7 cellular contexts compared by ENCODE assay signal in the genomic region with DNA sequence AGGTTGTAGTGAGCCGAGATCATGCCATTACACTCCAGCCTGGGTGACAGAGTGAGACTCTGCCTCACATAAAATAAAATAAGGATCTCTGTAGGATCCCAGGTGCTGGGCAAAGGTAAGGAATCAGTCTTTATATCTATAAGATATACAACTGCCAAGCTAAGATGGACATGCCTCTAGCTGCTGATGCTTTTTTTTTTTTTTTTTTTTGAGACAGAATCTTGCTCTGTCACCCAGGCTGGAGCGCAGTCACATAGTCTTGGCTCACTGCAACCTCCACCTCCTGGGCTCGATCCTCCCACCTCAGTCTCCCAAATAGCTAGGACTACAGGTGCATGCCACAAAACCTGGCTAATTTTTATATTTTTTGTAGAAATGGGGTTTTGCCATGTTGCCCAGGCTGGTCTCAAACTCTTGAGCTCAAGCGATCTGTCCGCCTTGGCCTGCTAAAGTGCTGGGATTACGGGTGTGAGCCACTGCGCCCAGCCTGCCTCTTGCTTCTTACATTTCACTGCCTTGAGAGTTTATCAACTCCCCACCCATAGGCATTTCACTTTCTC.
A peak's percentile ranks its signal among the peaks of the same experiment; 100 is the strongest.
DNase-seq lines count a peak whose midpoint lies in the region; ATAC-seq and TF ChIP-seq lines count a peak whose summit lies in the region.
"Not testable (repeated sequence)": the region's sequence is repeated elsewhere in the genome, so short reads cannot be mapped to it uniquely, and the experiment has no call there.

No MANE protein-coding gene starts in this region.

- POLR2A ChIA-PET in HEK293 (lab: Yijun Ruan, JAX) = interaction anchor here (0.6 kb wide), 1 partner anchor 152 kb away, joined by 3 read pairs; no protein-coding TSS in a partner anchor
- POLR2A ChIA-PET in IMR-90 (lab: Charles Lee; ENCODE audit: unreplicated experiment) = not testable (repeated sequence)

- not testable (repeated sequence) for H3K4me2 ChIP-seq in IMR-90 (ENCODE audit: low read depth, low read length)
- peak overlapping the region; percentile 53 for H3K4me2 ChIP-seq in smooth muscle cell

- BruUV-seq in IMR-90 (replicated peaks; lab: Mats Ljungman, UMichigan) = not testable (repeated sequence)

- H3K4ac ChIP-seq in IMR-90 (ENCODE audit: low read depth, low read length) = peak overlapping the region; percentile 23

- intact Hi-C loops in IMR-90 (cut with micrococcal nuclease); colonic mucosa (cut with DNase I): not testable (repeated sequence)

- 0 out of 2 replicates have a peak overlapping the region, but pooled peaks have one; percentile 1 for H3K18ac ChIP-seq in IMR-90 (ENCODE audit: low read depth, low read length)

- H4K8ac ChIP-seq in IMR-90 (ENCODE audit: low read depth in 2 of 2, low read length in 2 of 2) = peak overlapping the region in 1 of 2 experiments; percentile 22; a peak in 2 of 4 replicates

- not testable (repeated sequence) for H3K9me3 ChIP-seq in HEK293 (ENCODE audit: control insufficient read depth, insufficient read depth, low read depth, low read length); IMR-90 (ENCODE audit: control insufficient read depth, insufficient read depth, low read length); adipocyte (ENCODE audit: control insufficient read depth, low read length); colonic mucosa; smooth muscle cell (replicated peaks; ENCODE audit: low read depth)

- H3K14ac ChIP-seq in IMR-90 (replicated peaks; ENCODE audit: low read depth, low read length) = not testable (repeated sequence)

- not testable (repeated sequence) for H3K9me3 Mint-ChIP-seq in nephron progenitor cell

- peak overlapping the region; percentile 51; the same call in 1 of the 2 replicates for H4K91ac ChIP-seq in IMR-90 (ENCODE audit: insufficient read depth, low read depth, low read length)

- CTCF ChIA-PET in HEK293 (lab: Yijun Ruan, JAX) = interaction anchor here (0.7 to 1.5 kb wide), 2 partner anchors 25 to 189 kb away, joined by 5 to 6 read pairs; no protein-coding TSS in a partner anchor
- CTCF ChIA-PET in IMR-90 (lab: Yijun Ruan, JAX) = interaction anchor here (1.3 kb wide), 1 partner anchor 189 kb away, joined by 3 read pairs; no protein-coding TSS in a partner anchor

- not testable (repeated sequence) for H2AFZ ChIP-seq in IMR-90 (replicated peaks; ENCODE audit: low read length, poor library complexity); smooth muscle cell (ENCODE audit: low read depth)

- not testable (repeated sequence) for ATAC-seq in IMR-90 (ENCODE audit: low read depth)

- not testable (repeated sequence) for H3K9ac ChIP-seq in IMR-90 (ENCODE audit: low read depth, low read length); colonic mucosa (ENCODE audit: low read depth in 2 of 2, low read length in 2 of 2); smooth muscle cell (ENCODE audit: low read depth)
- peak overlapping the region; percentile 50 for H3K9ac ChIP-seq in adipocyte (ENCODE audit: low read length)

- peaks cover 44% of the 10 kb centered on the region for H3K4me1 Mint-ChIP-seq in nephron progenitor cell

- in situ Hi-C loops in IMR-90 (cut with MboI; ENCODE audit: low sequenced_read_pairs) = not testable (repeated sequence)

- 95% methylated on average over 3 of the region's 7 CpGs; no CpG with 5 or more reads in 1 of the 2 experiments for WGBS in IMR-90 (ENCODE audit: extremely low coverage in 2 of 2, insufficient read length in 1 of 2), 2 experiments
- WGBS in smooth muscle cell (ENCODE audit: low lambda C conversion rate) = 89% methylated on average over 7 of the region's 7 CpGs

- H3K23ac ChIP-seq in IMR-90 (ENCODE audit: low read depth, low read length) = not testable (repeated sequence)

- H3K27ac Mint-ChIP-seq in nephron progenitor cell = peak overlapping the region; percentile 6

- H4K5ac ChIP-seq in IMR-90 (ENCODE audit: low read depth, low read length) = not testable (repeated sequence)

- not testable (repeated sequence) for H3K36me3 Mint-ChIP-seq in nephron progenitor cell (ENCODE audit: low read depth)

- H3K4me3 Mint-ChIP-seq in nephron progenitor cell = not testable (repeated sequence)

- H2BK20ac ChIP-seq in IMR-90 (ENCODE audit: low read depth, low read length) = peak overlapping the region; percentile 91; the same call in 1 of the 2 replicates

- not testable (repeated sequence) for H3K27me3 ChIP-seq in IMR-90 (ENCODE audit: control insufficient read depth, insufficient read depth, low read length); adipocyte (replicated peaks; ENCODE audit: control insufficient read depth, insufficient read depth, low read length); colonic mucosa; smooth muscle cell (ENCODE audit: low read depth)

- H3K79me1 ChIP-seq in IMR-90 (ENCODE audit: low read depth in 1 of 2, low read length in 2 of 2) = not testable (repeated sequence)

- not testable (repeated sequence) for H2AK9ac ChIP-seq in IMR-90 (replicated peaks; ENCODE audit: low read depth, low read length, poor library complexity)

- peak overlapping the region; percentile 98 for H2BK120ac ChIP-seq in IMR-90 (ENCODE audit: low read depth, low read length)

- H3K56ac ChIP-seq in IMR-90 (ENCODE audit: extremely low read depth, insufficient read depth, low read length) = not testable (repeated sequence)

- peaks cover 17% of the 10 kb centered on the region for H3K4me1 ChIP-seq in HEK293 (ENCODE audit: control insufficient read depth, insufficient read depth, low read length)
- H3K4me1 ChIP-seq in IMR-90 (ENCODE audit: control insufficient read depth, insufficient read depth, low read length) = peaks cover 29% of the 10 kb centered on the region
- peaks cover 42% of the 10 kb centered on the region for H3K4me1 ChIP-seq in adipocyte (ENCODE audit: control insufficient read depth, insufficient read depth, low read length)
- H3K4me1 ChIP-seq in colonic mucosa; smooth muscle cell (ENCODE audit: low read depth): not testable (repeated sequence)

- H2BK15ac ChIP-seq in IMR-90 (ENCODE audit: low read depth, low read length) = 0 out of 3 replicates have a peak overlapping the region, but pooled peaks have one; percentile 26

- H3K27ac ChIP-seq in HEK293 (ENCODE audit: extremely low read depth, low read depth, low read length) (peak overlapping the region; percentile 42; the same call in 1 of the 2 replicates), IMR-90 (ENCODE audit: insufficient read depth, low read length) (peak overlapping the region; percentile 18; the same call in 1 of the 2 replicates)
- H3K27ac ChIP-seq in colonic mucosa; smooth muscle cell (ENCODE audit: low read depth): not testable (repeated sequence)

- TF ChIP-seq POLR2A in IMR-90 (IDR thresholded peaks at IDR 0.05; ENCODE audit: low read depth, low read length) = not testable (repeated sequence)

- not testable (repeated sequence) for H3K79me2 ChIP-seq in smooth muscle cell (ENCODE audit: low read depth)

- not testable (repeated sequence) for TF ChIP-seq CTCF in HEK293 (tag by site-specific recombination; IDR thresholded peaks at IDR 0.05); IMR-90 (conservative IDR thresholded peaks at IDR 0.05; ENCODE audit: low read depth, low read length); colonic mucosa (IDR thresholded peaks at IDR 0.05); nephron progenitor cell (IDR thresholded peaks at IDR 0.05); smooth muscle cell (IDR thresholded peaks at IDR 0.05; ENCODE audit: borderline replicate concordance, insufficient read depth, poor library complexity, severe bottlenecking)

- H3F3A ChIP-seq in smooth muscle cell (ENCODE audit: low read depth) = not testable (repeated sequence)

- not testable (repeated sequence) for DNase-seq in IMR-90; adipocyte (ENCODE audit: low read depth); nephron progenitor cell; smooth muscle cell (lab: John Stamatoyannopoulos, UW; ENCODE audit: unreplicated experiment)
- peak; percentile 16 for DNase-seq in colonic mucosa
- DNase-seq in islet precursor cell = peak; percentile 28

- H4K20me1 ChIP-seq in IMR-90 (ENCODE audit: insufficient read depth, low read length); smooth muscle cell (ENCODE audit: low read depth): not testable (repeated sequence)

- not testable (repeated sequence) for H3K9me1 ChIP-seq in IMR-90 (ENCODE audit: insufficient read depth, low read length)

- H3K4me3 ChIP-seq in HEK293 (ENCODE audit: low read depth, low read length); IMR-90 (ENCODE audit: insufficient read depth, low read depth, low read length); colonic mucosa; smooth muscle cell: not testable (repeated sequence)
- H3K4me3 ChIP-seq in adipocyte (ENCODE audit: low read length) = peak overlapping the region; percentile 37

- TF ChIP-seq RAD21 in IMR-90 (IDR thresholded peaks at IDR 0.05; ENCODE audit: low read length) = not testable (repeated sequence)

- peak overlapping the region; percentile 52 for H2BK5ac ChIP-seq in IMR-90 (ENCODE audit: low read depth, low read length, poor library complexity, severe bottlenecking)

- H2AK5ac ChIP-seq in IMR-90 (ENCODE audit: low read depth, low read length) = peak overlapping the region; percentile 81; the same call in 1 of the 2 replicates

- not testable (repeated sequence) for H3K36me3 ChIP-seq in HEK293 (ENCODE audit: control insufficient read depth in 2 of 2, insufficient read depth in 1 of 2, low read length in 2 of 2); IMR-90 (ENCODE audit: control insufficient read depth, insufficient read depth, low read length); adipocyte (ENCODE audit: control insufficient read depth, insufficient read depth, low read length, severe bottlenecking); colonic mucosa; smooth muscle cell (ENCODE audit: low read depth)

- dilution Hi-C loops in IMR-90 (cut with HindIII; ENCODE audit: low sequenced_read_pairs, unreplicated experiment) = not testable (repeated sequence)

- peaks cover 18% of the 10 kb centered on the region for H3K27me3 Mint-ChIP-seq in nephron progenitor cell (ENCODE audit: low read depth, poor library complexity)
